In the genomic region with DNA sequence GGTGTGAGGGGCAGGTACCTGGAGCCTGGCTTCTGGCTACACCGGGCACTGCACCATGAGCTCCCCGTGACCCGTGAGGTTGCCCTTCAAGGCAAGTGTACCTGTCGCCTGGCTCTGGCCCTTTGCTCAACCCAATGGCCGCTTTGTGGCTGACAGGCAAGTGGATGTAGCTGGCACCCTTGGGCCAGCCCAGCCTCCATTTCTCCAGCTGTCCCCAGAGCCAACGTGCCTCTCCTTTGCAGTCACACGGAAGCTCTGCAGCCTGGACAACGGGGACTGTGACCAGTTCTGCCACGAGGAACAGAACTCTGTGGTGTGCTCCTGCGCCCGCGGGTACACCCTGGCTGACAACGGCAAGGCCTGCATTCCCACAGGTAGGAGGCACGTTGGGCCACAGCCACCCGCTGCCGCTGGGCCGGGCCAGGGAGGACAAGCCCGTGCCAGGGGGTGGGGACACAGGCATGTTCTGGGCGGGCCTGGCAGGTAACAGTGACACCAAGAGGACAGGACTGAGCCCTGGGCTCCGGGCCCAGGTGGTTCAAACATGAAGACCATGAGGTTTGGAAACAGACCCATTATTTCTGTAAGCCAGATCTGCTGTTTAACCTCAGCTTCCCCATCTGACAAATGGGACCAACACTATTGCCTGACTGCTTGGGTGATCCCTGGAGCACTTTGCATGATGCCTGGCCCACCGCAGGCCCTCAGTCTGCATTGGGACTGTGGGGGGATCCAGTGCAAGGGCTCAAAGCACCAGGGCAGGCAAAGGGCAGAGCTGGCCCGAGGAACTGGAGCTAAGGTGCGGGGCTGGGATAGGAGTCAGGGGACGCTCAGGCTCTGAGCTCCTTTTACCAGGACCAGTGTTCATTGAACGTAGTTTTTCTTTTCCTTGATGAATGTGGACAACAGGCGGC, we compare ENCODE assay signal across 3 cellular contexts.
A peak's percentile ranks its signal among the peaks of the same experiment; 100 is the strongest.
TF ChIP-seq lines count a peak whose summit lies in the region.

No MANE protein-coding gene starts in this region.

TF ChIP-seq in SK-N-SH, 30 proteins besides CTCF, POLR2A, EP300 and RAD21:
- no peak for TF ChIP-seq MEF2A (IDR thresholded peaks at IDR 0.05; ENCODE audit: borderline replicate concordance, low read depth)
- TF ChIP-seq, protein P1, sequence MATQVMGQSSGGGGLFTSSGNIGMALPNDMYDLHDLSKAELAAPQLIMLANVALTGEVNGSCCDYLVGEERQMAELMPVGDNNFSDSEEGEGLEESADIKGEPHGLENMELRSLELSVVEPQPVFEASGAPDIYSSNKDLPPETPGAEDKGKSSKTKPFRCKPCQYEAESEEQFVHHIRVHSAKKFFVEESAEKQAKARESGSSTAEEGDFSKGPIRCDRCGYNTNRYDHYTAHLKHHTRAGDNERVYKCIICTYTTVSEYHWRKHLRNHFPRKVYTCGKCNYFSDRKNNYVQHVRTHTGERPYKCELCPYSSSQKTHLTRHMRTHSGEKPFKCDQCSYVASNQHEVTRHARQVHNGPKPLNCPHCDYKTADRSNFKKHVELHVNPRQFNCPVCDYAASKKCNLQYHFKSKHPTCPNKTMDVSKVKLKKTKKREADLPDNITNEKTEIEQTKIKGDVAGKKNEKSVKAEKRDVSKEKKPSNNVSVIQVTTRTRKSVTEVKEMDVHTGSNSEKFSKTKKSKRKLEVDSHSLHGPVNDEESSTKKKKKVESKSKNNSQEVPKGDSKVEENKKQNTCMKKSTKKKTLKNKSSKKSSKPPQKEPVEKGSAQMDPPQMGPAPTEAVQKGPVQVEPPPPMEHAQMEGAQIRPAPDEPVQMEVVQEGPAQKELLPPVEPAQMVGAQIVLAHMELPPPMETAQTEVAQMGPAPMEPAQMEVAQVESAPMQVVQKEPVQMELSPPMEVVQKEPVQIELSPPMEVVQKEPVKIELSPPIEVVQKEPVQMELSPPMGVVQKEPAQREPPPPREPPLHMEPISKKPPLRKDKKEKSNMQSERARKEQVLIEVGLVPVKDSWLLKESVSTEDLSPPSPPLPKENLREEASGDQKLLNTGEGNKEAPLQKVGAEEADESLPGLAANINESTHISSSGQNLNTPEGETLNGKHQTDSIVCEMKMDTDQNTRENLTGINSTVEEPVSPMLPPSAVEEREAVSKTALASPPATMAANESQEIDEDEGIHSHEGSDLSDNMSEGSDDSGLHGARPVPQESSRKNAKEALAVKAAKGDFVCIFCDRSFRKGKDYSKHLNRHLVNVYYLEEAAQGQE (IDR thresholded peaks at IDR 0.05; ENCODE audit: low read depth, low read length): no peak
- TF ChIP-seq, protein P2, sequence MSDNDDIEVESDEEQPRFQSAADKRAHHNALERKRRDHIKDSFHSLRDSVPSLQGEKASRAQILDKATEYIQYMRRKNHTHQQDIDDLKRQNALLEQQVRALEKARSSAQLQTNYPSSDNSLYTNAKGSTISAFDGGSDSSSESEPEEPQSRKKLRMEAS (IDR thresholded peaks at IDR 0.05; ENCODE audit: low read depth): no peak
- no peak for TF ChIP-seq RCOR1 (IDR thresholded peaks at IDR 0.05; ENCODE audit: low read length)
- TF ChIP-seq EZH2phosphoT487 (IDR thresholded peaks at IDR 0.05; ENCODE audit: borderline replicate concordance, low read depth): no peak
- no peak for TF ChIP-seq GABPA (IDR thresholded peaks at IDR 0.05; ENCODE audit: low read depth)
- TF ChIP-seq MXI1 (IDR thresholded peaks at IDR 0.05; ENCODE audit: low read depth, low read length): no peak
- TF ChIP-seq FOXJ3 (CRISPR knock-in tag; IDR thresholded peaks at IDR 0.05): no peak
- TF ChIP-seq FOXM1 (IDR thresholded peaks at IDR 0.05; ENCODE audit: low read depth): no peak
- no peak for TF ChIP-seq TAF1 (IDR thresholded peaks at IDR 0.05; ENCODE audit: borderline replicate concordance, low read depth, low read length)

TF ChIP-seq in SK-N-SH treated with all-trans-retinoic acid at 6 μM for 48 hours, 23 proteins besides CTCF, POLR2A, EP300 and RAD21:
- TF ChIP-seq ZC3H10 (CRISPR knock-in tag; IDR thresholded peaks at IDR 0.05) (no peak), ZNF70 (CRISPR knock-in tag; IDR thresholded peaks at IDR 0.05) (no peak), GLIS3 (CRISPR knock-in tag; IDR thresholded peaks at IDR 0.05) (no peak), TCF4 (CRISPR knock-in tag; IDR thresholded peaks at IDR 0.05; ENCODE audit: borderline replicate concordance) (no peak), ZFP30 (CRISPR knock-in tag; IDR thresholded peaks at IDR 0.05) (no peak), ZNF565 (CRISPR knock-in tag; conservative IDR thresholded peaks at IDR 0.05; ENCODE audit: low read depth) (no peak)
- TF ChIP-seq, protein P3, sequence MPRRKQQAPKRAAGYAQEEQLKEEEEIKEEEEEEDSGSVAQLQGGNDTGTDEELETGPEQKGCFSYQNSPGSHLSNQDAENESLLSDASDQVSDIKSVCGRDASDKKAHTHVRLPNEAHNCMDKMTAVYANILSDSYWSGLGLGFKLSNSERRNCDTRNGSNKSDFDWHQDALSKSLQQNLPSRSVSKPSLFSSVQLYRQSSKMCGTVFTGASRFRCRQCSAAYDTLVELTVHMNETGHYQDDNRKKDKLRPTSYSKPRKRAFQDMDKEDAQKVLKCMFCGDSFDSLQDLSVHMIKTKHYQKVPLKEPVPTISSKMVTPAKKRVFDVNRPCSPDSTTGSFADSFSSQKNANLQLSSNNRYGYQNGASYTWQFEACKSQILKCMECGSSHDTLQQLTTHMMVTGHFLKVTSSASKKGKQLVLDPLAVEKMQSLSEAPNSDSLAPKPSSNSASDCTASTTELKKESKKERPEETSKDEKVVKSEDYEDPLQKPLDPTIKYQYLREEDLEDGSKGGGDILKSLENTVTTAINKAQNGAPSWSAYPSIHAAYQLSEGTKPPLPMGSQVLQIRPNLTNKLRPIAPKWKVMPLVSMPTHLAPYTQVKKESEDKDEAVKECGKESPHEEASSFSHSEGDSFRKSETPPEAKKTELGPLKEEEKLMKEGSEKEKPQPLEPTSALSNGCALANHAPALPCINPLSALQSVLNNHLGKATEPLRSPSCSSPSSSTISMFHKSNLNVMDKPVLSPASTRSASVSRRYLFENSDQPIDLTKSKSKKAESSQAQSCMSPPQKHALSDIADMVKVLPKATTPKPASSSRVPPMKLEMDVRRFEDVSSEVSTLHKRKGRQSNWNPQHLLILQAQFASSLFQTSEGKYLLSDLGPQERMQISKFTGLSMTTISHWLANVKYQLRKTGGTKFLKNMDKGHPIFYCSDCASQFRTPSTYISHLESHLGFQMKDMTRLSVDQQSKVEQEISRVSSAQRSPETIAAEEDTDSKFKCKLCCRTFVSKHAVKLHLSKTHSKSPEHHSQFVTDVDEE (CRISPR knock-in tag; IDR thresholded peaks at IDR 0.05): no peak

TF ChIP-seq in K562, 482 proteins besides CTCF, POLR2A, EP300 and RAD21:
- no peak for TF ChIP-seq FOXA3 (CRISPR knock-in tag; conservative IDR thresholded peaks at IDR 0.05 in 1 of 2, IDR thresholded peaks at IDR 0.05 in 1 of 2)
- no peak for TF ChIP-seq KLF10 (CRISPR knock-in tag; IDR thresholded peaks at IDR 0.05)
- peak; percentile 27 for TF ChIP-seq RBM25 (IDR thresholded peaks at IDR 0.05; ENCODE audit: low read depth, low read length, severe bottlenecking)
- no peak for TF ChIP-seq ZEB2 (IDR thresholded peaks at IDR 0.05)
